9 cellular contexts compared by ENCODE assay signal in genomic region chr2:75416420-75417342, GRCh38.
DNase-seq lines count a peak whose midpoint lies in the region; ATAC-seq and TF ChIP-seq lines count a peak whose summit lies in the region.
"Had no signal": no experiment of that assay in that cellular context is flagged by ENCODE, and none has a peak within 500 bp of the region (broad histone marks: within the 10 kb centered on the region; RNA-seq: fewer than 3 reads in every experiment).

No MANE protein-coding gene starts in this region.

- peaks cover 3% of the 10 kb centered on the region for H3K9me3 Mint-ChIP-seq in CD4-positive, alpha-beta T cell
- no peaks in the 10 kb centered on the region for H3K9me3 Mint-ChIP-seq in effector memory CD8-positive, alpha-beta T cell
- no peaks in the 10 kb centered on the region for H3K9me3 Mint-ChIP-seq in T-helper 2 cell treated with Interferon-gamma antibody and Interleukin-4, amounts not matched to agents 5 μg/mL and 100 μg/mL, for 36 hours

- H3K27me3 Mint-ChIP-seq in CD4-positive, alpha-beta T cell, result peaks cover 5% of the 10 kb centered on the region
- H3K27me3 Mint-ChIP-seq in effector memory CD8-positive, alpha-beta T cell, result peaks cover 10 to 40% of the 10 kb centered on the region in 2 donors
- H3K27me3 Mint-ChIP-seq in T-helper 2 cell treated with Interferon-gamma antibody and Interleukin-4, amounts not matched to agents 5 μg/mL and 100 μg/mL, for 36 hours (ENCODE audit: low read depth), result no peaks in the 10 kb centered on the region

- H3K27me3 ChIP-seq in CD4-positive, alpha-beta T cell (ENCODE audit: control insufficient read depth, insufficient read depth, low read length), result no peaks in the 10 kb centered on the region
- H3K27me3 ChIP-seq in right cardiac atrium (ENCODE audit: control insufficient read depth, insufficient read depth), result no peaks in the 10 kb centered on the region

- DNase-seq in CD4-positive, alpha-beta T cell, result no peak
- no peak for DNase-seq in effector memory CD8-positive, alpha-beta T cell
- DNase-seq in right cardiac atrium (no peak), NCI-H82 treated with DMSO at 0.1 percent for 48 hours (lab: John Stamatoyannopoulos, UW; ENCODE audit: unreplicated experiment) (no peak)
- no peak for DNase-seq in activated CD8-positive, alpha-beta memory T cell treated with anti-CD3 and anti-CD28 coated beads, Interleukin-2, amount 50 U/mL, for 48 hours
- no peak for DNase-seq in T-helper 2 cell treated with Interferon-gamma antibody and Interleukin-4, amounts not matched to agents 5 μg/mL and 100 μg/mL, for 36 hours (ENCODE audit: low spot score)
- DNase-seq: aorta had no signal

- peaks cover 22% of the 10 kb centered on the region for H3K36me3 Mint-ChIP-seq in CD4-positive, alpha-beta T cell (ENCODE audit: low read depth)
- peaks cover 3% of the 10 kb centered on the region for H3K36me3 Mint-ChIP-seq in effector memory CD8-positive, alpha-beta T cell (ENCODE audit: insufficient read depth)
- no peaks in the 10 kb centered on the region for H3K36me3 Mint-ChIP-seq in T-helper 2 cell treated with Interferon-gamma antibody and Interleukin-4, amounts not matched to agents 5 μg/mL and 100 μg/mL, for 36 hours (ENCODE audit: low read depth)

- 23% methylated on average over 5 of the region's 5 CpGs for WGBS in right cardiac atrium

- ATAC-seq in CD4-positive, alpha-beta T cell (ENCODE audit: poor library complexity), result peak; percentile 87
- ATAC-seq in GM19351 (IDR thresholded peaks at IDR 0.05; ENCODE audit: unreplicated experiment) (peak; percentile 90), HG03159 (IDR thresholded peaks at IDR 0.05; ENCODE audit: unreplicated experiment) (peak; percentile 89), right cardiac atrium (no peak)
- peak; percentile 33 for ATAC-seq in effector memory CD8-positive, alpha-beta T cell (replicated peaks)

- no peak for TF ChIP-seq CTCF in CD4-positive, alpha-beta T cell (IDR thresholded peaks at IDR 0.05)

- no peak overlapping the region for H3K4me3 ChIP-seq in right cardiac atrium (ENCODE audit: low read length)

- peak overlapping the region; percentile 89 for H3K4me3 Mint-ChIP-seq in CD4-positive, alpha-beta T cell
- peak overlapping the region; percentile 48 to 57 for H3K4me3 Mint-ChIP-seq in effector memory CD8-positive, alpha-beta T cell
- H3K4me3 Mint-ChIP-seq in T-helper 2 cell treated with Interferon-gamma antibody and Interleukin-4, amounts not matched to agents 5 μg/mL and 100 μg/mL, for 36 hours, result no peak overlapping the region

- intact Hi-C loops in CD4-positive, alpha-beta T cell (cut with DNase I, micrococcal nuclease), result no loop called here
- intact Hi-C loops in right cardiac atrium (cut with DNase I), result no loop called here

- H3K9me3 ChIP-seq in CD4-positive, alpha-beta T cell (ENCODE audit: control insufficient read depth, low read length), result no peaks in the 10 kb centered on the region
- no peaks in the 10 kb centered on the region for H3K9me3 ChIP-seq in right cardiac atrium (ENCODE audit: control insufficient read depth, low read length)

- POLR2A ChIA-PET in CD4-positive, alpha-beta T cell (lab: Charles Lee), result interaction anchor here (0.6 kb wide), 2 partner anchors 211 to 449 kb away, joined by 3 read pairs; no protein-coding TSS in a partner anchor

- CTCF ChIA-PET in CD4-positive, alpha-beta T cell (lab: Charles Lee), result no interaction called here

- peaks cover 34% of the 10 kb centered on the region for H3K4me1 Mint-ChIP-seq in CD4-positive, alpha-beta T cell (ENCODE audit: low read depth)
- peaks cover 0 to 3% of the 10 kb centered on the region in 2 donors for H3K4me1 Mint-ChIP-seq in effector memory CD8-positive, alpha-beta T cell (ENCODE audit: low read depth in 2 of 2)
- H3K4me1 Mint-ChIP-seq in T-helper 2 cell treated with Interferon-gamma antibody and Interleukin-4, amounts not matched to agents 5 μg/mL and 100 μg/mL, for 36 hours (ENCODE audit: low read depth), result peaks cover 7% of the 10 kb centered on the region

- H3K4me1 ChIP-seq in right cardiac atrium (ENCODE audit: control insufficient read depth, insufficient read depth, low read length), result no peaks in the 10 kb centered on the region

- no peak overlapping the region for H3K27ac ChIP-seq in CD4-positive, alpha-beta T cell (ENCODE audit: low read depth, low read length)
- H3K27ac ChIP-seq in right cardiac atrium (ENCODE audit: low read length), result no peak overlapping the region

- H3K27ac Mint-ChIP-seq in CD4-positive, alpha-beta T cell, result peak overlapping the region; percentile 83
- H3K27ac Mint-ChIP-seq in effector memory CD8-positive, alpha-beta T cell, result peak overlapping the region; percentile 4 to 86
- no peak overlapping the region for H3K27ac Mint-ChIP-seq in T-helper 2 cell treated with Interferon-gamma antibody and Interleukin-4, amounts not matched to agents 5 μg/mL and 100 μg/mL, for 36 hours

Comparison
In these comparisons a context has a peak if more than half of its experiments do, and no peak if none do; other contexts are left out.
1. ATAC-seq: peak in CD4-positive, alpha-beta T cell (single experiment), GM19351 (single experiment), HG03159 (single experiment) and effector memory CD8-positive, alpha-beta T cell (single experiment); none in right cardiac atrium (0 of 2).